In the genomic region with DNA sequence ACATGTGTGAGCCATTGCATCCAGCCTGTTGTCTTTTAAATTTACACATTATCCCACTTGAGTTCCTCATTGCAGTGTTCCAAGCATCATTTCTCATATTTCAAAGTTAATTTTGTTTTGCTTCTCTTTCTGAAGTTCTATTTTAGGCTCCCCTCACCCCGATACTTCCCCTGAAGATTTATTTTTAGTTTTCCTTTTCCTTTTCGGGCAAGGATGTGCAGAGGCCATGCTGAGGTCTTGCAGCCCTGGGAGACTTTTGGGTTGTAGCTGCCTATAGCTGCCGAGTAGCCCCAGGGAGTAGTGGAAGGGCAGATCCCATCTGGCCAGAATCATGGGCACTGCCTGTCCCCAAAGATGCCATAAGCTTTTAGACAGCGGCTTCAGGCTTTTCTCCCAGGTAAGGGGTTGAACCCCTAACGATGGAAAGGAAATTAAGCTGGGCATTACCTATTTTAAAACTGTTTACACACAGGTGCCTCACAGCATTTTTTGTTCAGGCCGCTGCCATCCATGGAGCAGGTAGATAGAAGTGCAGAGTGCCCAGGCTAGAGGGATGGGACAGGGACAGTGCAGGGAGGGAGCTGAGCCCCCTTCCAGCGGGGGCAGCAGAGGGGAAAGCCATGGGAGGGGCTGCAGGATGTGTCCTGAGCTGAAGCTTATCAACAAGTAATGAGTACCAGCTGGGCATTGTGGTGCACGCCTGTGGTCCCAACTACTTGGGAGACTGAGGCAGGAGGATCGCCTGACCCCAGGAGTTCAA, we compare ENCODE assay signal across 16 cellular contexts. TPM values are rescaled to one million over a fixed set of nuclear protein-coding genes. Genes with fewer than 3 reads are reported as not detected.
A peak's percentile ranks its signal among the peaks of the same experiment; 100 is the strongest.
DNase-seq lines count a peak whose midpoint lies in the region; ATAC-seq, FAIRE-seq and TF ChIP-seq lines count a peak whose summit lies in the region.
"Had no signal": no experiment of that assay in that cellular context is flagged by ENCODE, and none has a peak within 500 bp of the region (broad histone marks: within the 10 kb centered on the region; RNA-seq: fewer than 3 reads in every experiment).

No MANE protein-coding gene starts in this region.

- H3K9me3 ChIP-seq in T-helper 17 cell (ENCODE audit: control insufficient read depth, low read length, poor library complexity, severe bottlenecking), result no peaks in the 10 kb centered on the region
- H3K9me3 ChIP-seq: ascending aorta, gastroesophageal sphincter, uterus had no signal

- ATAC-seq in T-helper 17 cell (no peak), HG03571 (IDR thresholded peaks at IDR 0.05; ENCODE audit: unreplicated experiment) (no peak)
- no peak for ATAC-seq in naive thymus-derived CD8-positive, alpha-beta T cell
- ATAC-seq: activated T-cell treated with anti-CD3 and anti-CD28 coated beads, Interleukin-2, amount 50 U/mL, for 4 hours; gastroesophageal sphincter; SK-N-SH treated with all-trans-retinoic acid at 6 μM for 48 hours had no signal

- no peak overlapping the region for H3K4me3 Mint-ChIP-seq in activated T-cell treated with anti-CD3 and anti-CD28 coated beads, Interleukin-2, amount 50 U/mL, for 24 hours
- no peak overlapping the region for H3K4me3 Mint-ChIP-seq in T-helper 17 cell
- H3K4me3 Mint-ChIP-seq in naive thymus-derived CD8-positive, alpha-beta T cell, result peak overlapping the region in 8 of 10 donors; percentile 1 to 83 (median 44)
- H3K4me3 Mint-ChIP-seq: activated T-cell treated with anti-CD3 and anti-CD28 coated beads, Interleukin-2, amount 50 U/mL, for 4 hours had no signal

- DNase-seq in activated T-cell treated with anti-CD3 and anti-CD28 coated beads, Interleukin-2, amount 50 U/mL, for 24 hours, result no peak
- no peak for DNase-seq in activated T-cell treated with anti-CD3 and anti-CD28 coated beads, Interleukin-2, amount 50 U/mL, for 48 hours
- DNase-seq in GM12891 (ENCODE audit: insufficient read length, low spot score) (no peak), T-helper 17 cell (no peak), CD1c-positive myeloid dendritic cell (ENCODE audit: extremely low spot score) (no peak)
- DNase-seq in naive thymus-derived CD8-positive, alpha-beta T cell, result no peak
- DNase-seq in effector CD4-positive, alpha-beta T cell, result no peak
- DNase-seq: activated CD4-positive, CD25-positive, alpha-beta regulatory T cell; activated T-cell treated with anti-CD3 and anti-CD28 coated beads, Interleukin-2, amount 50 U/mL, for 4 hours; NCI-H1694 treated with DMSO at 0.1 percent for 48 hours; NCI-H345; uterus had no signal

- no peaks in the 10 kb centered on the region for H3K9me3 Mint-ChIP-seq in activated T-cell treated with anti-CD3 and anti-CD28 coated beads, Interleukin-2, amount 50 U/mL, for 24 hours
- no peaks in the 10 kb centered on the region for H3K9me3 Mint-ChIP-seq in naive thymus-derived CD8-positive, alpha-beta T cell
- H3K9me3 Mint-ChIP-seq: activated T-cell treated with anti-CD3 and anti-CD28 coated beads, Interleukin-2, amount 50 U/mL, for 4 hours had no signal

- no peaks in the 10 kb centered on the region for H3K27me3 Mint-ChIP-seq in activated T-cell treated with anti-CD3 and anti-CD28 coated beads, Interleukin-2, amount 50 U/mL, for 24 hours
- H3K27me3 Mint-ChIP-seq in T-helper 17 cell, result no peaks in the 10 kb centered on the region
- H3K27me3 Mint-ChIP-seq in naive thymus-derived CD8-positive, alpha-beta T cell, result no peaks in the 10 kb centered on the region

- POLR2A ChIA-PET in naive thymus-derived CD8-positive, alpha-beta T cell (lab: Charles Lee), result interaction anchor here (1.2 kb wide), 1 partner anchor 53 kb away, joined by 3 read pairs; no protein-coding TSS in a partner anchor

- no peak for TF ChIP-seq POLR2A in GM12891 (IDR thresholded peaks at IDR 0.05; ENCODE audit: low read depth, low read length)

- peak overlapping the region; percentile 2 for H3K27ac Mint-ChIP-seq in activated T-cell treated with anti-CD3 and anti-CD28 coated beads, Interleukin-2, amount 50 U/mL, for 24 hours
- H3K27ac Mint-ChIP-seq in T-helper 17 cell, result peak overlapping the region; percentile 21
- peak overlapping the region in 6 of 10 donors; percentile 13 to 80 (median 60) for H3K27ac Mint-ChIP-seq in naive thymus-derived CD8-positive, alpha-beta T cell

- peaks cover 49% of the 10 kb centered on the region for H3K4me1 Mint-ChIP-seq in activated T-cell treated with anti-CD3 and anti-CD28 coated beads, Interleukin-2, amount 50 U/mL, for 24 hours (ENCODE audit: low read depth)
- peaks cover 28% of the 10 kb centered on the region for H3K4me1 Mint-ChIP-seq in T-helper 17 cell
- peaks cover 25 to 52% (median 50%) of the 10 kb centered on the region in 4 donors for H3K4me1 Mint-ChIP-seq in naive thymus-derived CD8-positive, alpha-beta T cell

- FAIRE-seq in GM12891 (lab: Jason Lieb, UNC), result peak; percentile 20

- peaks cover 8% of the 10 kb centered on the region for H3K36me3 Mint-ChIP-seq in activated T-cell treated with anti-CD3 and anti-CD28 coated beads, Interleukin-2, amount 50 U/mL, for 24 hours (ENCODE audit: low read depth)
- peaks cover 2% of the 10 kb centered on the region for H3K36me3 Mint-ChIP-seq in T-helper 17 cell (ENCODE audit: low read depth)
- peaks cover 0 to 2% (median 0%) of the 10 kb centered on the region in 3 donors for H3K36me3 Mint-ChIP-seq in naive thymus-derived CD8-positive, alpha-beta T cell

TF ChIP-seq in GM12891, 5 proteins besides CTCF, POLR2A, EP300 and RAD21:
- TF ChIP-seq POLR2AphosphoS5 (IDR thresholded peaks at IDR 0.05; ENCODE audit: low read depth, low read length) (no peak), POU2F2 (IDR thresholded peaks at IDR 0.05; ENCODE audit: low read depth, low read length) (no peak), TAF1 (IDR thresholded peaks at IDR 0.05; ENCODE audit: low read depth, low read length) (no peak), SPI1 (IDR thresholded peaks at IDR 0.05; ENCODE audit: low read depth, low read length) (no peak), PAX5 (IDR thresholded peaks at IDR 0.05; ENCODE audit: insufficient read depth, low read length, severe bottlenecking) (no peak)

RNA-seq across cellular contexts. Expression of gene PSEN2, which starts 15.9 kb away (rescaled TPM):
- polyA plus RNA-seq in GM12891 (2012; ENCODE audit: low read depth, missing spikeins), result 2.9 TPM
- 1 to 10 TPM; 2.0 to 3.4 TPM for total RNA-seq in T-helper 17 cell
- 1 to 10 TPM; 3.7 to 3.9 TPM for total RNA-seq in naive thymus-derived CD8-positive, alpha-beta T cell
- 1 to 10 TPM; 1.5 to 3.8 (median 2.5) TPM for polyA plus RNA-seq in naive thymus-derived CD8-positive, alpha-beta T cell

RNA-seq across cellular contexts. Expression of gene COQ8A, which starts 53.8 kb away (rescaled TPM):
- 10.4 TPM for polyA plus RNA-seq in GM12891 (2012; ENCODE audit: low read depth, missing spikeins)
- total RNA-seq in T-helper 17 cell, result 10 to 100 TPM; 30.7 to 37.3 TPM
- total RNA-seq in naive thymus-derived CD8-positive, alpha-beta T cell, result 10 to 100 TPM; 77.9 to 78.6 TPM
- polyA plus RNA-seq in naive thymus-derived CD8-positive, alpha-beta T cell, result 10 to 100 TPM; 37.7 to 74.2 (median 63.8) TPM

Comparison
In these comparisons a context has a peak if more than half of its experiments do, and no peak if none do; other contexts are left out.
1. H3K27ac Mint-ChIP-seq: peak in every context shown above with its lines; median percentile 60 in naive thymus-derived CD8-positive, alpha-beta T cell; 21 in T-helper 17 cell; 2 in activated T-cell treated with anti-CD3 and anti-CD28 coated beads, Interleukin-2, amount 50 U/mL, for 24 hours.
2. H3K4me3 Mint-ChIP-seq: peak in naive thymus-derived CD8-positive, alpha-beta T cell (8 of 10); none in activated T-cell treated with anti-CD3 and anti-CD28 coated beads, Interleukin-2, amount 50 U/mL, for 24 hours (single experiment) and T-helper 17 cell (single experiment).